Comparison of ENCODE assay signal across 8 cellular contexts in genomic region chr7:77330169-77330882, GRCh38.
DNase-seq lines count a peak whose midpoint lies in the region; ATAC-seq and TF ChIP-seq lines count a peak whose summit lies in the region.

No MANE protein-coding gene starts in this region.

- TF ChIP-seq CTCF in activated CD8-positive, alpha-beta T cell treated with anti-CD3 and anti-CD28 coated beads for 36 hours (IDR thresholded peaks at IDR 0.05), result no peak
- no peak for TF ChIP-seq CTCF in progenitor cell of endocrine pancreas (IDR thresholded peaks at IDR 0.05; ENCODE audit: unreplicated experiment)

- H3K4me3 ChIP-seq in rectal smooth muscle tissue (ENCODE audit: low read length), result no peak overlapping the region
- H3K4me3 ChIP-seq in CD8-positive, alpha-beta memory T cell (ENCODE audit: low read length), result no peak overlapping the region

- no peaks in the 10 kb centered on the region for H3K27me3 Mint-ChIP-seq in activated CD8-positive, alpha-beta T cell treated with anti-CD3 and anti-CD28 coated beads for 36 hours
- no peaks in the 10 kb centered on the region for H3K27me3 Mint-ChIP-seq in progenitor cell of endocrine pancreas
- peaks cover 0 to 4% of the 10 kb centered on the region in 2 donors for H3K27me3 Mint-ChIP-seq in CD8-positive, alpha-beta memory T cell

- DNase-seq in COLO829 (ENCODE audit: low spot score) (peak; percentile 74), progenitor cell of endocrine pancreas (ENCODE audit: low spot score, unreplicated experiment) (no peak)
- DNase-seq in activated CD8-positive, alpha-beta T cell treated with anti-CD3 and anti-CD28 coated beads for 36 hours, result peak; percentile 49
- DNase-seq in CD8-positive, alpha-beta memory T cell, result no peak

- H3K4me1 Mint-ChIP-seq in activated CD8-positive, alpha-beta T cell treated with anti-CD3 and anti-CD28 coated beads for 36 hours (ENCODE audit: low read depth), result peaks cover 54% of the 10 kb centered on the region
- no peaks in the 10 kb centered on the region for H3K4me1 Mint-ChIP-seq in progenitor cell of endocrine pancreas (ENCODE audit: low read depth)
- H3K4me1 Mint-ChIP-seq in CD8-positive, alpha-beta memory T cell, result peaks cover 41 to 51% (median 50%) of the 10 kb centered on the region in 3 donors

- peaks cover 47% of the 10 kb centered on the region for H3K4me1 ChIP-seq in rectal smooth muscle tissue (ENCODE audit: control insufficient read depth, insufficient read depth, low read length)
- H3K4me1 ChIP-seq in CD8-positive, alpha-beta memory T cell (ENCODE audit: insufficient read depth, low read length), result peaks cover 38% of the 10 kb centered on the region

- no peaks in the 10 kb centered on the region for H3K36me3 Mint-ChIP-seq in activated CD8-positive, alpha-beta T cell treated with anti-CD3 and anti-CD28 coated beads for 36 hours (ENCODE audit: low read depth)
- no peaks in the 10 kb centered on the region for H3K36me3 Mint-ChIP-seq in progenitor cell of endocrine pancreas (ENCODE audit: insufficient read depth)
- H3K36me3 Mint-ChIP-seq in CD8-positive, alpha-beta memory T cell, result peaks cover 1 to 8% (median 6%) of the 10 kb centered on the region in 3 donors

- peak overlapping the region; percentile 14 for H3K4me3 Mint-ChIP-seq in activated CD8-positive, alpha-beta T cell treated with anti-CD3 and anti-CD28 coated beads for 36 hours
- no peak overlapping the region for H3K4me3 Mint-ChIP-seq in progenitor cell of endocrine pancreas (ENCODE audit: low read depth)
- H3K4me3 Mint-ChIP-seq in CD8-positive, alpha-beta memory T cell, result peak overlapping the region in 3 of 7 donors; percentile 2 to 23 (median 15)

- H3K27ac ChIP-seq in rectal smooth muscle tissue (ENCODE audit: low read depth, low read length), result peak overlapping the region; percentile 38
- no peak overlapping the region for H3K27ac ChIP-seq in CD8-positive, alpha-beta memory T cell (ENCODE audit: low read depth, low read length)

- no peaks in the 10 kb centered on the region for H3K27me3 ChIP-seq in rectal smooth muscle tissue (ENCODE audit: control insufficient read depth, insufficient read depth, low read length)
- no peaks in the 10 kb centered on the region for H3K27me3 ChIP-seq in CD8-positive, alpha-beta memory T cell (ENCODE audit: insufficient read depth, low read length, poor library complexity, severe bottlenecking)

- peak overlapping the region; percentile 75 for H3K27ac Mint-ChIP-seq in activated CD8-positive, alpha-beta T cell treated with anti-CD3 and anti-CD28 coated beads for 36 hours
- no peak overlapping the region for H3K27ac Mint-ChIP-seq in progenitor cell of endocrine pancreas
- H3K27ac Mint-ChIP-seq in CD8-positive, alpha-beta memory T cell, result peak overlapping the region in 4 of 8 donors; percentile 20 to 52 (median 32)

- intact Hi-C loops in activated CD8-positive, alpha-beta T cell treated with anti-CD3 and anti-CD28 coated beads for 36 hours (cut with micrococcal nuclease), result loop anchor here (5.0 kb wide), 2 partner anchors 83 to 208 kb away; partner anchors contain the start of gene CCDC146

- ATAC-seq in GM19351 (IDR thresholded peaks at IDR 0.05; ENCODE audit: unreplicated experiment) (peak; percentile 63), HG03469 (IDR thresholded peaks at IDR 0.05; ENCODE audit: unreplicated experiment) (peak; percentile 59), HG03139 (IDR thresholded peaks at IDR 0.05; ENCODE audit: unreplicated experiment) (no peak)
- peak; percentile 45 for ATAC-seq in activated CD8-positive, alpha-beta T cell treated with anti-CD3 and anti-CD28 coated beads for 36 hours

- no peaks in the 10 kb centered on the region for H3K36me3 ChIP-seq in rectal smooth muscle tissue (ENCODE audit: control insufficient read depth, insufficient read depth, low read length)
- H3K36me3 ChIP-seq in CD8-positive, alpha-beta memory T cell (ENCODE audit: insufficient read depth, low read length), result no peaks in the 10 kb centered on the region

- no peaks in the 10 kb centered on the region for H3K9me3 ChIP-seq in CD8-positive, alpha-beta memory T cell (ENCODE audit: low read length)

- no peaks in the 10 kb centered on the region for H3K9me3 Mint-ChIP-seq in activated CD8-positive, alpha-beta T cell treated with anti-CD3 and anti-CD28 coated beads for 36 hours
- H3K9me3 Mint-ChIP-seq in progenitor cell of endocrine pancreas (ENCODE audit: low read depth), result no peaks in the 10 kb centered on the region
- H3K9me3 Mint-ChIP-seq in CD8-positive, alpha-beta memory T cell, result no peaks in the 10 kb centered on the region

- no peak overlapping the region for H3K9ac ChIP-seq in rectal smooth muscle tissue (ENCODE audit: low read length)

- CTCF ChIA-PET in activated CD8-positive, alpha-beta T cell treated with anti-CD3 and anti-CD28 coated beads for 36 hours (lab: Charles Lee), result interaction anchor here (0.6 to 2.4 kb wide), 3 partner anchors 75 to 654 kb away, joined by 3 to 13 read pairs (median 3); partner anchors contain the start of gene CCDC146
- CTCF ChIA-PET in CD8-positive, alpha-beta memory T cell (lab: Charles Lee), result interaction anchor here (0.7 kb wide), 1 partner anchor 27 kb away, joined by 3 read pairs; no protein-coding TSS in a partner anchor

- POLR2A ChIA-PET in activated CD8-positive, alpha-beta T cell treated with anti-CD3 and anti-CD28 coated beads for 36 hours (lab: Charles Lee), result no interaction called here
- POLR2A ChIA-PET in CD8-positive, alpha-beta memory T cell (lab: Charles Lee), result no interaction called here

Comparison
In these comparisons a context has a peak if more than half of its experiments do, and no peak if none do; other contexts are left out.
1. DNase-seq: peak in COLO829 (single experiment) and activated CD8-positive, alpha-beta T cell treated with anti-CD3 and anti-CD28 coated beads for 36 hours (single experiment); none in progenitor cell of endocrine pancreas (single experiment) and CD8-positive, alpha-beta memory T cell (0 of 5).